In the genomic region with DNA sequence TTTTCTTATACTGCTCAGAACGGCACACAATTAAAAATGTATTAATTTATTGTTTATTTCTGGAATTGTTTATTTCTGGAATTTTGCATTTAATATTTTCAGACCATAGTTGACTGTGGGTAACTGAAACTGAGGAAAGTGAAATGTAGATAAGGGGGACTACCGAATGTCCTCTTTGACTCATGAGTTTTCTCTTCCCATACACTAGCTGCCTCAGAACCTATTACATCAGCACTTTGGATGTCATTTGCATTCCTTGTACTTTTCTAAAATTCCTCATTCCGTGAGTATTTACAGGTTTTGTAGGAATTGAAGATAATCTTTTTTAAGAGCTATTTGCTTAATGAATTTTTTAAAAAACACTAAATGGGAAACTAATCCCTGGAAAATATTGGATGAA, we compare ENCODE assay signal across 19 cellular contexts. TPM values are rescaled to one million over a fixed set of nuclear protein-coding genes. Genes with fewer than 3 reads are reported as not detected.
DNase-seq lines count a peak whose midpoint lies in the region; ATAC-seq, FAIRE-seq and TF ChIP-seq lines count a peak whose summit lies in the region.
"Had no signal": no experiment of that assay in that cellular context is flagged by ENCODE, and none has a peak within 500 bp of the region (broad histone marks: within the 10 kb centered on the region; RNA-seq: fewer than 3 reads in every experiment).

No MANE protein-coding gene starts in this region.

- POLR2A ChIA-PET in K562 (lab: Yijun Ruan, JAX): interaction anchor here (0.9 kb wide), 1 partner anchor 14 kb away, joined by 3 read pairs; no protein-coding TSS in a partner anchor

- H4K20me1 ChIP-seq in K562 (replicated peaks; ENCODE audit: control insufficient read depth, insufficient read depth, low read length): no peaks in the 10 kb centered on the region

- 15% methylated on average over 3 of the region's 3 CpGs for WGBS in K562 (ENCODE audit: insufficient coverage, low coverage, missing lambda C conversion rate)

- TF ChIP-seq RAD21 in K562 (CRISPR knock-in tag; conservative IDR thresholded peaks at IDR 0.05 in 1 of 2, IDR thresholded peaks at IDR 0.05 in 1 of 2): no peak

- no peaks in the 10 kb centered on the region for H3K9me3 ChIP-seq in K562 (replicated peaks; ENCODE audit: control insufficient read depth, insufficient read depth, low read depth, low read length)
- H3K9me3 ChIP-seq: HAP-1, right atrium auricular region, testis had no signal

- H3K4me3 ChIP-seq in K562: no peak overlapping the region
- H3K4me3 ChIP-seq: HAP-1, right atrium auricular region, testis had no signal

- no peaks in the 10 kb centered on the region for H3K9me1 ChIP-seq in K562 (ENCODE audit: control insufficient read depth, insufficient read depth, low read length)

- in situ Hi-C loops in K562 (cut with MboI): no loop called here

- no peaks in the 10 kb centered on the region for H3K36me3 ChIP-seq in K562 (ENCODE audit: control insufficient read depth, insufficient read depth, low read length)
- H3K36me3 ChIP-seq: HAP-1, right atrium auricular region had no signal

- no peak for TF ChIP-seq POLR2A in K562 (conservative IDR thresholded peaks at IDR 0.05)

- DNase-seq in GM03348 (ENCODE audit: low spot score): peak; percentile 28
- DNase-seq in K562 (ENCODE audit: extremely low read depth in 1 of 4, low spot score in 3 of 4): peak in 1 of 4 experiments; percentile 16
- DNase-seq in non-pigmented ciliary epithelial cell (ENCODE audit: low read depth): peak; percentile 72
- DNase-seq in NCI-H2107 (lab: John Stamatoyannopoulos, UW): no peak
- DNase-seq in cerebellar nuclear complex (lab: John Stamatoyannopoulos, UW): no peak
- no peak for DNase-seq in sciatic nerve (ENCODE audit: low spot score)
- DNase-seq: activated CD4-positive, alpha-beta T cell treated with anti-CD3 and anti-CD28 coated beads for 1 hour; activated naive CD4-positive, alpha-beta T cell treated with Interleukin-2 at 50 U/mL for 16 hours; immature natural killer cell; NCI-H1105; NCI-H2171 treated with DMSO at 0.1 percent for 48 hours; SHP77; stimulated activated CD4-positive, alpha-beta T cell treated with anti-CD3 and anti-CD28 coated beads, Interleukin-2, amount 100 ng/mL, for 48 hours; testis had no signal

- CTCF ChIA-PET in K562 (lab: Yijun Ruan, JAX; ENCODE audit: low intra/inter-chr PET ratio): no interaction called here

- H3K9ac ChIP-seq in K562 (ENCODE audit: insufficient read depth in 1 of 2, low read depth in 2 of 2, low read length in 2 of 2): no peak overlapping the region

- H2AFZ ChIP-seq in K562 (ENCODE audit: low read depth, low read length): no peak overlapping the region

- no peak for TF ChIP-seq CTCF in K562 (IDR thresholded peaks at IDR 0.05 in 2 of 3, conservative IDR thresholded peaks at IDR 0.05 in 1 of 3; ENCODE audit: insufficient read depth in 2 of 3, low read depth in 1 of 3, low read length in 3 of 3)

- intact Hi-C loops in K562 (cut with micrococcal nuclease) (no loop called here), sciatic nerve (cut with DNase I) (no loop called here)

- BruUV-seq in K562 (replicated peaks; lab: Mats Ljungman, UMichigan): no TSS peak

- no peak overlapping the region for H3K4me2 ChIP-seq in K562 (ENCODE audit: insufficient read depth, low read length)

- no peaks in the 10 kb centered on the region for H3K79me2 ChIP-seq in K562 (ENCODE audit: control insufficient read depth, insufficient read depth, low read length)

- no peak for FAIRE-seq in K562 (lab: Jason Lieb, UNC)

- ATAC-seq in HG02623 (IDR thresholded peaks at IDR 0.05; ENCODE audit: unreplicated experiment) (peak; percentile 39), K562 (peak; percentile 44; the same call in 1 of the 3 replicates), GM21381 (IDR thresholded peaks at IDR 0.05; ENCODE audit: unreplicated experiment) (no peak), sciatic nerve (no peak)

- H3K27me3 ChIP-seq in K562 (ENCODE audit: control insufficient read depth in 2 of 2, insufficient read depth in 2 of 2, low read length in 2 of 2): no peaks in the 10 kb centered on the region
- H3K27me3 ChIP-seq: right atrium auricular region, testis had no signal

- TF ChIP-seq EP300 in K562 (IDR thresholded peaks at IDR 0.05; ENCODE audit: low read length): no peak

- no peak overlapping the region for H3K27ac ChIP-seq in K562 (ENCODE audit: extremely low read depth, low read depth, low read length)
- H3K27ac ChIP-seq: C4-2B, right atrium auricular region, testis had no signal

- peaks cover 0 to 5% of the 10 kb centered on the region in 2 experiments; a peak in 3 of 5 replicates for H3K4me1 ChIP-seq in K562 (replicated peaks in 1 of 2; ENCODE audit: control insufficient read depth in 2 of 2, insufficient read depth in 2 of 2, low read length in 2 of 2)
- H3K4me1 ChIP-seq: testis had no signal

TF ChIP-seq in K562, 482 proteins besides CTCF, POLR2A, EP300 and RAD21 (continues in another document):
- TF ChIP-seq ZNF263 (CRISPR knock-in tag; IDR thresholded peaks at IDR 0.05; ENCODE audit: borderline replicate concordance) (no peak), CEBPG (CRISPR knock-in tag; IDR thresholded peaks at IDR 0.05) (no peak), CEBPG (tag; conservative IDR thresholded peaks at IDR 0.05 in 1 of 2, IDR thresholded peaks at IDR 0.05 in 1 of 2) (0 out of 4 replicates have a peak, but pooled peaks of 1 of the 2 experiments have one; percentile 17), C11orf30 (IDR thresholded peaks at IDR 0.05; ENCODE audit: low read depth) (0 out of 2 replicates have a peak, but pooled peaks have one; percentile 10), DDX20 (tag; IDR thresholded peaks at IDR 0.05; ENCODE audit: low read depth) (no peak), TAF15 (IDR thresholded peaks at IDR 0.05; ENCODE audit: low read depth, low read length) (no peak), ATF3 (IDR thresholded peaks at IDR 0.05) (peak; percentile 40; the same call in 1 of the 2 replicates), ATF3 (CRISPR knock-in tag; conservative IDR thresholded peaks at IDR 0.05) (no peak), MAFK (IDR thresholded peaks at IDR 0.05; ENCODE audit: low read length) (0 out of 2 replicates have a peak, but pooled peaks have one; percentile 8), MAFG (tag; conservative IDR thresholded peaks at IDR 0.05) (0 out of 2 replicates have a peak, but pooled peaks have one; percentile 16), ZNF589 (CRISPR knock-in tag; IDR thresholded peaks at IDR 0.05; ENCODE audit: low read depth) (no peak), TFE3 (CRISPR knock-in tag; IDR thresholded peaks at IDR 0.05) (no peak)
- TF ChIP-seq, protein P1, sequence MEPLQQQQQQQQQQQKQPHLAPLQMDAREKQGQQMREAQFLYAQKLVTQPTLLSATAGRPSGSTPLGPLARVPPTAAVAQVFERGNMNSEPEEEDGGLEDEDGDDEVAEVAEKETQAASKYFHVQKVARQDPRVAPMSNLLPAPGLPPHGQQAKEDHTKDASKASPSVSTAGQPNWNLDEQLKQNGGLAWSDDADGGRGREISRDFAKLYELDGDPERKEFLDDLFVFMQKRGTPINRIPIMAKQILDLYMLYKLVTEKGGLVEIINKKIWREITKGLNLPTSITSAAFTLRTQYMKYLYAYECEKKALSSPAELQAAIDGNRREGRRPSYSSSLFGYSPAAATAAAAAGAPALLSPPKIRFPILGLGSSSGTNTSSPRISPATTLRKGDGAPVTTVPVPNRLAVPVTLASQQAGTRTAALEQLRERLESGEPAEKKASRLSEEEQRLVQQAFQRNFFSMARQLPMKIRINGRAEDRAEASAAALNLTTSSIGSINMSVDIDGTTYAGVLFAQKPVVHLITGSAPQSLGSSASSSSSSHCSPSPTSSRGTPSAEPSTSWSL (CRISPR knock-in tag; IDR thresholded peaks at IDR 0.05; ENCODE audit: borderline replicate concordance): no peak

RNA-seq across cellular contexts. Expression of gene ZC3H12C, which starts 29.8 kb away (rescaled TPM):
- 7.3 and 12.7 TPM in 2 replicates for total RNA-seq in K562 (2011; cell fraction: chromatin; rRNA removed; ENCODE audit: low replicate concordance)
- total RNA-seq in K562 (2011; cell fraction: nucleolus; rRNA removed): 2.0 and 2.1 TPM in 2 replicates
- 3.4 and 7.3 TPM in 2 replicates for total RNA-seq in K562 (2011; cell fraction: nucleoplasm; rRNA removed)
- 1.8 and 2.0 TPM in 2 replicates for total RNA-seq in K562 (2014; rRNA removed)
- 3.7 and 4.5 TPM in 2 replicates for total RNA-seq in K562 (2014; rRNA removed; fragmentation: Illumina TruSeq; extraction: Trizol)
- 3.9 and 5.0 TPM in 2 replicates for total RNA-seq in K562 (2015; rRNA removed; fragmentation: Illumina TruSeq; extraction: Trizol)
- total RNA-seq in K562 (2021): 3.9 and 4.7 TPM in 2 replicates
- polyA plus RNA-seq in K562 (2011; rRNA removed): 4.3 and 5.9 TPM in 2 replicates
- 2.2 and 2.9 TPM in 2 replicates for polyA plus RNA-seq in K562 (2011; cell fraction: cytosol; rRNA removed)
- polyA plus RNA-seq in K562 (2011; cell fraction: nucleus; rRNA removed): 7.3 and 12.4 TPM in 2 replicates
- 1.7 and 2.4 TPM in 2 replicates for polyA plus RNA-seq in K562 (2012)
- polyA plus RNA-seq in K562 (2014; fragmentation: Illumina TruSeq; extraction: Trizol): 2.8 and 3.3 TPM in 2 replicates
- polyA plus RNA-seq in K562 (2014; fragmentation: Nextera tagmentation; extraction: Ambion mirVana): under 1 TPM; 0.56 to 0.69 TPM
- polyA plus RNA-seq in K562 (2014; rRNA removed): 1.7 and 2.2 TPM in 2 replicates
- polyA minus RNA-seq in K562 (2011; rRNA and poly(A)+ RNA removed): 10.5 and 13.5 TPM in 2 replicates
- polyA minus RNA-seq in K562 (2011; cell fraction: cytosol; rRNA and poly(A)+ RNA removed): 2.6 and 3.7 TPM in 2 replicates
- 5.9 and 6.7 TPM in 2 replicates for polyA minus RNA-seq in K562 (2011; cell fraction: nucleus; rRNA and poly(A)+ RNA removed)
- 30.4 TPM for total RNA-seq in sciatic nerve
- polyA plus RNA-seq: immature natural killer cell had no signal

Comparison
In these comparisons a context has a peak if more than half of its experiments do, and no peak if none do; other contexts are left out.
1. DNase-seq: peak in GM03348 (single experiment) and non-pigmented ciliary epithelial cell (single experiment); none in NCI-H2107 (single experiment), cerebellar nuclear complex (0 of 2) and sciatic nerve (single experiment).
2. ATAC-seq: peak in HG02623 (single experiment) and K562 (single experiment); none in GM21381 (single experiment) and sciatic nerve (single experiment).